9 cellular contexts compared by ENCODE assay signal in the genomic region with DNA sequence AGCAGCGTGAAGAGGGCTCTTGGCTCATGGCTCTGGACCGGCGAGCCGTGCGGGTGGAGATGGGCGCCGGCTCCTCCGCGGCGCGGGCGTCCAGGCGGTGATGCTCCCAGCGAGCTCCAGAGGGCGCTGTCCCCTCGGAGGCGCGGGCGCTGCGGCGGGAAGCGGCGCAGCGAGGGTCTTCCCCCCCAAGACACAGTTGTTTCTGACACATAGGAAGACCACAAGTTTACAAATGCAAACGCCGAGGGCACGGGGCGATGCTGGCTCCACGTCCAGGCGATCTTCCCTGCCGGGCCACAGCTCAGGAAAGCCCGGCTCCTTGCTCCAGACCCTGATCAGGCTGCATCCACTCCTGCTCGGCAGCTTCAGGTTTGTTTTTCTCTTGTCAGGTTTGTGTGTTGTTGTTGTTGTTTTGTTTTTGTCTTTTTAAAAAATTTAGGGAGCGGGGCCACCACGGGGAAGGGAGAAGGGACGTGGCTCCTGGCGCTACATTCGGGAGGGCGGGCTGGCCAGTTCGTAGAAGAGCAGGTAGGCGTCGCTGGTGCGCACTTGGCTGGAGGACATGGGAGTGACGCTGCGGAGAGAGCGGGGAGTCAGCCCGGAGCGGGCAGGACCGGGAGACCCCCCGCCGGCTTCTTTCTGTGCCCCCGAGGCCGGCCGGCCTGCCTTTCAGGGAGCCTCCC. TPM values are rescaled to one million over a fixed set of nuclear protein-coding genes. Genes with fewer than 3 reads are reported as not detected.
DNase-seq lines count a peak whose midpoint lies in the region; ATAC-seq, FAIRE-seq and TF ChIP-seq lines count a peak whose summit lies in the region.
"Had no signal": no experiment of that assay in that cellular context is flagged by ENCODE, and none has a peak within 500 bp of the region (broad histone marks: within the 10 kb centered on the region; RNA-seq: fewer than 3 reads in every experiment).

No MANE protein-coding gene starts in this region.

- no peaks in the 10 kb centered on the region for H4K20me1 ChIP-seq in endothelial cell of umbilical vein (replicated peaks; ENCODE audit: control insufficient read depth, extremely low read depth, insufficient read depth, low read length)

- CTCF ChIA-PET in endothelial cell of umbilical vein (lab: Charles Lee): interaction anchor here (0.6 to 4.7 kb wide), 27 partner anchors 8 to 973 kb away, joined by 3 to 154 read pairs (median 4); a partner anchor contains a TSS

- DNase-seq in ELF-1 (ENCODE audit: low read depth, low spot score): peak; percentile 87
- peak; percentile 82 for DNase-seq in NCI-H69 (lab: John Stamatoyannopoulos, UW)
- DNase-seq in activated T-cell treated with anti-CD3 and anti-CD28 coated beads for 1 hour (ENCODE audit: low read depth): peak; percentile 56
- DNase-seq in endothelial cell of umbilical vein (ENCODE audit: low read depth, low spot score): peak; percentile 67
- DNase-seq in stimulated activated CD8-positive, alpha-beta memory T cell treated with anti-CD3 and anti-CD28 coated beads, Interleukin-4, amount 100 ng/mL, for 4 hours (ENCODE audit: low read depth in 2 of 2, low spot score in 1 of 2): peak; percentile 33 to 44
- DNase-seq in COLO668 (lab: John Stamatoyannopoulos, UW; ENCODE audit: unreplicated experiment): no peak

- TF ChIP-seq CTCF in endothelial cell of umbilical vein (IDR thresholded peaks at IDR 0.05; ENCODE audit: extremely low read depth in 1 of 2, insufficient read depth in 1 of 2, low read depth in 1 of 2, low read length in 2 of 2): peak; percentile 91 to 94

- peak; percentile 73 for ATAC-seq in HG02642 (IDR thresholded peaks at IDR 0.05; ENCODE audit: poor library complexity, unreplicated experiment)

- no peaks in the 10 kb centered on the region for H3K9me1 ChIP-seq in endothelial cell of umbilical vein (replicated peaks; ENCODE audit: control insufficient read depth, extremely low read depth, insufficient read depth, low read length)

- H3K79me2 ChIP-seq in endothelial cell of umbilical vein (ENCODE audit: control insufficient read depth, insufficient read depth, low read length): no peaks in the 10 kb centered on the region

- H3K4me1 ChIP-seq in endothelial cell of umbilical vein (ENCODE audit: control insufficient read depth, extremely low read depth, insufficient read depth, low read length) (peaks cover 5% of the 10 kb centered on the region), mononuclear cell (ENCODE audit: insufficient read depth, low read length) (peaks cover 11% of the 10 kb centered on the region)

- TF ChIP-seq POLR2A in endothelial cell of umbilical vein (IDR thresholded peaks at IDR 0.05; ENCODE audit: low read depth, low read length): no peak

- H3K4me3 ChIP-seq in endothelial cell of umbilical vein (replicated peaks in 1 of 3; ENCODE audit: insufficient read depth in 1 of 3, low read depth in 1 of 3, low read length in 3 of 3) (peak overlapping the region; percentile 65 to 69 (median 67)), mononuclear cell (ENCODE audit: low read length) (peak overlapping the region; percentile 44)

- H3K27ac ChIP-seq in endothelial cell of umbilical vein (ENCODE audit: insufficient read depth, low read depth, low read length): peak overlapping the region; percentile 51

- no TSS peak for BruUV-seq in endothelial cell of umbilical vein (replicated peaks; lab: Mats Ljungman, UMichigan)

- H3K27me3 ChIP-seq in endothelial cell of umbilical vein (ENCODE audit: control insufficient read depth in 2 of 2, insufficient read depth in 2 of 2, low read length in 2 of 2) (no peaks in the 10 kb centered on the region), mononuclear cell (ENCODE audit: insufficient read depth, low read length) (peaks cover 18% of the 10 kb centered on the region)

- peak overlapping the region; percentile 78 for H3K9ac ChIP-seq in endothelial cell of umbilical vein (replicated peaks; ENCODE audit: extremely low read depth, insufficient read depth, low read length)

- H3K4me2 ChIP-seq in endothelial cell of umbilical vein (ENCODE audit: insufficient read depth, low read length): peak overlapping the region; percentile 88

- intact Hi-C loops in endothelial cell of umbilical vein (cut with micrococcal nuclease): loop anchor here (1.0 to 10.0 kb wide), 4 partner anchors 16 to 858 kb away; a partner anchor contains a TSS

- H3K9me3 ChIP-seq in endothelial cell of umbilical vein (replicated peaks; ENCODE audit: control insufficient read depth, insufficient read depth, low read length): no peaks in the 10 kb centered on the region
- no peaks in the 10 kb centered on the region for H3K9me3 ChIP-seq in mononuclear cell (ENCODE audit: low read depth, low read length)

- peak overlapping the region; percentile 98 for H2AFZ ChIP-seq in endothelial cell of umbilical vein (ENCODE audit: low read depth, low read length)

- POLR2A ChIA-PET in endothelial cell of umbilical vein (lab: Charles Lee): interaction anchor here (0.6 to 0.7 kb wide), 2 partner anchors 25 to 216 kb away, joined by 3 read pairs; a partner anchor contains a TSS

- dilution Hi-C loops in endothelial cell of umbilical vein (cut with MboI; ENCODE audit: extremely low pct_ligation_motif_present, low sequenced_read_pairs): no loop called here

- peak; percentile 71 for FAIRE-seq in endothelial cell of umbilical vein (lab: Jason Lieb, UNC)
- FAIRE-seq: endometrium had no signal

- H3K36me3 ChIP-seq in endothelial cell of umbilical vein (ENCODE audit: control insufficient read depth in 2 of 2, extremely low read depth in 1 of 2, insufficient read depth in 2 of 2, low read length in 2 of 2): no peaks in the 10 kb centered on the region

TF ChIP-seq in endothelial cell of umbilical vein, 7 proteins besides CTCF, POLR2A, EP300 and RAD21:
- TF ChIP-seq POLR2AphosphoS5 (IDR thresholded peaks at IDR 0.05; ENCODE audit: insufficient read depth, low read depth, low read length) (no peak), MYC (IDR thresholded peaks at IDR 0.05; ENCODE audit: low read depth, low read length) (no peak), EZH2 (IDR thresholded peaks at IDR 0.05; ENCODE audit: borderline replicate concordance, low read depth, low read length, severe bottlenecking) (no peak), GATA2 (IDR thresholded peaks at IDR 0.05; ENCODE audit: insufficient read depth, insufficient read length, low read depth, low read length) (no peak)

RNA-seq across cellular contexts. Expression of a gene that starts 10.0 kb away (rescaled TPM):
- total RNA-seq in endothelial cell of umbilical vein: not detected in 2 replicates
- polyA plus RNA-seq in endothelial cell of umbilical vein: 0.03 and 0.08 TPM in 2 replicates
- 0.03 and 0.09 TPM in 2 replicates for polyA plus RNA-seq in endothelial cell of umbilical vein (2011; cell fraction: cytosol; rRNA removed)
- polyA plus RNA-seq in endothelial cell of umbilical vein (2011; cell fraction: nucleus; rRNA removed): 0.04 TPM in 2 replicates
- polyA plus RNA-seq in endothelial cell of umbilical vein (2012): not detected in 2 replicates
- 0.11 TPM in 1 of 2 replicates, not detected in the other for polyA minus RNA-seq in endothelial cell of umbilical vein
- not detected for polyA minus RNA-seq in endothelial cell of umbilical vein (2011; cell fraction: cytosol; rRNA and poly(A)+ RNA removed)
- not detected in 2 replicates for polyA minus RNA-seq in endothelial cell of umbilical vein (2011; cell fraction: nucleus; rRNA and poly(A)+ RNA removed)
- total RNA-seq in mononuclear cell: not detected

RNA-seq across cellular contexts. Expression of a gene that starts 15.8 kb away (rescaled TPM):
- total RNA-seq in endothelial cell of umbilical vein (126 and 130 TPM in 2 replicates), mononuclear cell (not detected)
- 201 and 228 TPM in 2 replicates for polyA plus RNA-seq in endothelial cell of umbilical vein
- polyA plus RNA-seq in endothelial cell of umbilical vein (2011; cell fraction: cytosol; rRNA removed): 125 and 160 TPM in 2 replicates
- polyA plus RNA-seq in endothelial cell of umbilical vein (2011; cell fraction: nucleus; rRNA removed): 72.0 and 76.7 TPM in 2 replicates
- polyA plus RNA-seq in endothelial cell of umbilical vein (2012): 98.8 and 155 TPM in 2 replicates
- 59.9 and 63.7 TPM in 2 replicates for polyA minus RNA-seq in endothelial cell of umbilical vein
- not detected for polyA minus RNA-seq in endothelial cell of umbilical vein (2011; cell fraction: cytosol; rRNA and poly(A)+ RNA removed)
- 11.6 and 24.3 TPM in 2 replicates for polyA minus RNA-seq in endothelial cell of umbilical vein (2011; cell fraction: nucleus; rRNA and poly(A)+ RNA removed)

RNA-seq across cellular contexts. Expression of a gene that starts 22.2 kb away (rescaled TPM):
- total RNA-seq in endothelial cell of umbilical vein (37.9 and 40.1 TPM in 2 replicates), mononuclear cell (6.2 TPM)
- 41.6 and 43.8 TPM in 2 replicates for polyA plus RNA-seq in endothelial cell of umbilical vein
- 35.5 and 38.1 TPM in 2 replicates for polyA plus RNA-seq in endothelial cell of umbilical vein (2011; cell fraction: cytosol; rRNA removed)
- polyA plus RNA-seq in endothelial cell of umbilical vein (2011; cell fraction: nucleus; rRNA removed): 15.7 and 17.7 TPM in 2 replicates
- polyA plus RNA-seq in endothelial cell of umbilical vein (2012): 29.3 and 37.9 TPM in 2 replicates
- polyA minus RNA-seq in endothelial cell of umbilical vein: 44.3 and 46.7 TPM in 2 replicates
- 31.6 TPM for polyA minus RNA-seq in endothelial cell of umbilical vein (2011; cell fraction: cytosol; rRNA and poly(A)+ RNA removed)
- polyA minus RNA-seq in endothelial cell of umbilical vein (2011; cell fraction: nucleus; rRNA and poly(A)+ RNA removed): 16.9 and 20.4 TPM in 2 replicates

RNA-seq across cellular contexts. Expression of a gene that starts 25.0 kb away (rescaled TPM):
- total RNA-seq in endothelial cell of umbilical vein (1.1 and 1.2 TPM in 2 replicates), mononuclear cell (under 0.01 TPM)
- 0.21 and 0.22 TPM in 2 replicates for polyA plus RNA-seq in endothelial cell of umbilical vein
- polyA plus RNA-seq in endothelial cell of umbilical vein (2011; cell fraction: cytosol; rRNA removed): 0.27 and 0.30 TPM in 2 replicates
- polyA plus RNA-seq in endothelial cell of umbilical vein (2011; cell fraction: nucleus; rRNA removed): 0.21 and 0.35 TPM in 2 replicates
- 0.64 and 1.2 TPM in 2 replicates for polyA plus RNA-seq in endothelial cell of umbilical vein (2012)
- polyA minus RNA-seq in endothelial cell of umbilical vein: 0.45 and 0.53 TPM in 2 replicates
- polyA minus RNA-seq in endothelial cell of umbilical vein (2011; cell fraction: cytosol; rRNA and poly(A)+ RNA removed): 1.7 TPM
- 0.29 and 0.67 TPM in 2 replicates for polyA minus RNA-seq in endothelial cell of umbilical vein (2011; cell fraction: nucleus; rRNA and poly(A)+ RNA removed)

RNA-seq across cellular contexts. Expression of a gene that starts 39.6 kb away (rescaled TPM):
- 1,012 and 1,027 TPM in 2 replicates for total RNA-seq in endothelial cell of umbilical vein
- polyA plus RNA-seq in endothelial cell of umbilical vein: 2,543 and 3,419 TPM in 2 replicates
- 1,288 and 1,700 TPM in 2 replicates for polyA plus RNA-seq in endothelial cell of umbilical vein (2011; cell fraction: cytosol; rRNA removed)
- 682 and 1,132 TPM in 2 replicates for polyA plus RNA-seq in endothelial cell of umbilical vein (2011; cell fraction: nucleus; rRNA removed)
- polyA plus RNA-seq in endothelial cell of umbilical vein (2012): 548 and 754 TPM in 2 replicates
- 817 and 903 TPM in 2 replicates for polyA minus RNA-seq in endothelial cell of umbilical vein
- 69.6 TPM for polyA minus RNA-seq in endothelial cell of umbilical vein (2011; cell fraction: cytosol; rRNA and poly(A)+ RNA removed)
- 242 and 367 TPM in 2 replicates for polyA minus RNA-seq in endothelial cell of umbilical vein (2011; cell fraction: nucleus; rRNA and poly(A)+ RNA removed)
- total RNA-seq in mononuclear cell: 2.6 TPM

Comparison
In these comparisons a context has a peak if more than half of its experiments do, and no peak if none do; other contexts are left out.
1. RNA of a gene that starts 15.8 kb away (total RNA-seq): 126 to 130 TPM in endothelial cell of umbilical vein; not detected in mononuclear cell (single experiment); every median in the first group is over 100 times any median in the second.